In genomic region chr3:88149146-88149515, GRCh38 we compare ENCODE assay signal across 8 cellular contexts. TPM values are rescaled to one million over a fixed set of nuclear protein-coding genes. Genes with fewer than 3 reads are reported as not detected.
A peak's percentile ranks its signal among the peaks of the same experiment; 100 is the strongest.
DNase-seq lines count a peak whose midpoint lies in the region; ATAC-seq and TF ChIP-seq lines count a peak whose summit lies in the region.

No MANE protein-coding gene starts in this region.

- peak overlapping the region; percentile 85 to 97 (median 93) for H3K27ac Mint-ChIP-seq in CD4-positive, CD25-positive, alpha-beta regulatory T cell

- H3K9me3 ChIP-seq in CD4-positive, CD25-positive, alpha-beta regulatory T cell (ENCODE audit: control insufficient read depth in 2 of 2, low read length in 2 of 2): no peaks in the 10 kb centered on the region
- no peaks in the 10 kb centered on the region for H3K9me3 ChIP-seq in OCI-LY1 (ENCODE audit: low read length)
- no peaks in the 10 kb centered on the region for H3K9me3 ChIP-seq in left lung
- H3K9me3 ChIP-seq in subcutaneous abdominal adipose tissue (ENCODE audit: control insufficient read depth in 5 of 5, low read length in 5 of 5): no peaks in the 10 kb centered on the region

- H3K9ac ChIP-seq in OCI-LY1 (ENCODE audit: low read length) (peak overlapping the region; percentile 80), subcutaneous abdominal adipose tissue (ENCODE audit: low read length in 5 of 5) (peak overlapping the region; percentile 87 to 100 (median 91))

- H3K27me3 Mint-ChIP-seq in CD4-positive, CD25-positive, alpha-beta regulatory T cell: no peaks in the 10 kb centered on the region

- H3K36me3 ChIP-seq in CD4-positive, CD25-positive, alpha-beta regulatory T cell (ENCODE audit: control insufficient read depth, insufficient read depth, low read length): peaks cover 9% of the 10 kb centered on the region
- H3K36me3 ChIP-seq in OCI-LY1 (ENCODE audit: insufficient read depth, low read length): peaks cover 10% of the 10 kb centered on the region
- peaks cover 2% of the 10 kb centered on the region for H3K36me3 ChIP-seq in brain microvascular endothelial cell (replicated peaks)
- H3K36me3 ChIP-seq in left lung: peaks cover 0 to 10% of the 10 kb centered on the region in 2 donors
- H3K36me3 ChIP-seq in subcutaneous abdominal adipose tissue (ENCODE audit: control insufficient read depth in 5 of 5, insufficient read depth in 5 of 5, low read length in 5 of 5): peaks cover 0 to 10% (median 4%) of the 10 kb centered on the region in 5 donors

- peak overlapping the region; percentile 86 for H3K27ac ChIP-seq in CD4-positive, CD25-positive, alpha-beta regulatory T cell (ENCODE audit: insufficient read depth, low read length, poor library complexity, severe bottlenecking)
- H3K27ac ChIP-seq in OCI-LY1 (ENCODE audit: low read depth, low read length, poor library complexity, severe bottlenecking) (peak overlapping the region; percentile 79), brain microvascular endothelial cell (peak overlapping the region; percentile 80), left lung (peak overlapping the region; percentile 91 to 98), subcutaneous abdominal adipose tissue (ENCODE audit: low read depth, low read length) (peak overlapping the region; percentile 94)

- peak in 1 of 2 donors; percentile 4 for ATAC-seq in CD4-positive, CD25-positive, alpha-beta regulatory T cell (ENCODE audit: low read depth in 2 of 2)
- ATAC-seq in GM19023 (IDR thresholded peaks at IDR 0.05; ENCODE audit: unreplicated experiment) (peak; percentile 5), HG03139 (IDR thresholded peaks at IDR 0.05; ENCODE audit: unreplicated experiment) (peak; percentile 17), left lung (peak; percentile 6)

- peaks cover 43% of the 10 kb centered on the region for H3K79me2 ChIP-seq in OCI-LY1 (ENCODE audit: insufficient read depth, low read length)

- intact Hi-C loops in left lung (cut with DNase I): no loop called here

- H3K4me1 Mint-ChIP-seq in CD4-positive, CD25-positive, alpha-beta regulatory T cell: peaks cover 12 to 53% (median 34%) of the 10 kb centered on the region in 4 donors

- peak overlapping the region; percentile 79 for H3K4me2 ChIP-seq in OCI-LY1 (ENCODE audit: low read length)

- H3K4me3 Mint-ChIP-seq in CD4-positive, CD25-positive, alpha-beta regulatory T cell: peak overlapping the region; percentile 95 to 100 (median 98)

- no peaks in the 10 kb centered on the region for H3K27me3 ChIP-seq in CD4-positive, CD25-positive, alpha-beta regulatory T cell (ENCODE audit: control insufficient read depth, insufficient read depth, low read length)
- H3K27me3 ChIP-seq in OCI-LY1 (ENCODE audit: insufficient read depth, low read length): no peaks in the 10 kb centered on the region
- H3K27me3 ChIP-seq in brain microvascular endothelial cell (replicated peaks): no peaks in the 10 kb centered on the region
- no peaks in the 10 kb centered on the region for H3K27me3 ChIP-seq in left lung
- H3K27me3 ChIP-seq in subcutaneous abdominal adipose tissue (ENCODE audit: control insufficient read depth in 5 of 5, insufficient read depth in 4 of 5, low read length in 5 of 5): no peaks in the 10 kb centered on the region

- H2AFZ ChIP-seq in OCI-LY1 (ENCODE audit: low read length): no peak overlapping the region

- H4K20me1 ChIP-seq in OCI-LY1 (ENCODE audit: insufficient read depth, low read length): no peaks in the 10 kb centered on the region

- no peak for DNase-seq in CD4-positive, CD25-positive, alpha-beta regulatory T cell
- DNase-seq in brain microvascular endothelial cell: no peak
- DNase-seq in left lung: no peak
- DNase-seq in activated CD8-positive, alpha-beta memory T cell treated with anti-CD3 and anti-CD28 coated beads, Interleukin-2, amount 50 U/mL, for 48 hours: no peak

- no peaks in the 10 kb centered on the region for H3F3A ChIP-seq in OCI-LY1 (ENCODE audit: insufficient read depth, low read length)

- in situ Hi-C loops in brain microvascular endothelial cell (cut with HindIII; ENCODE audit: low pct_ligation_motif_present, low sequenced_read_pairs): no loop called here

- H3K4me1 ChIP-seq in CD4-positive, CD25-positive, alpha-beta regulatory T cell (ENCODE audit: control insufficient read depth, insufficient read depth, low read length, poor library complexity, severe bottlenecking): peaks cover 32% of the 10 kb centered on the region
- H3K4me1 ChIP-seq in OCI-LY1 (ENCODE audit: insufficient read depth, low read length, severe bottlenecking) (peaks cover 41% of the 10 kb centered on the region), left lung (peaks cover 14 to 46% of the 10 kb centered on the region in 2 donors), subcutaneous abdominal adipose tissue (ENCODE audit: control insufficient read depth in 5 of 5, insufficient read depth in 5 of 5, low read length in 5 of 5) (peaks cover 0 to 28% (median 23%) of the 10 kb centered on the region in 5 donors)

- H3K36me3 Mint-ChIP-seq in CD4-positive, CD25-positive, alpha-beta regulatory T cell: peaks cover 8% of the 10 kb centered on the region

- peak overlapping the region; percentile 97 for H3K4me3 ChIP-seq in CD4-positive, CD25-positive, alpha-beta regulatory T cell (ENCODE audit: low read depth, low read length)
- peak overlapping the region; percentile 74 for H3K4me3 ChIP-seq in OCI-LY1 (ENCODE audit: low read depth, low read length, poor library complexity, severe bottlenecking)
- peak overlapping the region; percentile 96 for H3K4me3 ChIP-seq in brain microvascular endothelial cell (ENCODE audit: low read depth, low read length)
- H3K4me3 ChIP-seq in left lung: peak overlapping the region; percentile 82 to 93
- H3K4me3 ChIP-seq in subcutaneous abdominal adipose tissue (ENCODE audit: low read depth in 1 of 5, low read length in 5 of 5): peak overlapping the region; percentile 85 to 100 (median 99)

- H3K9me3 Mint-ChIP-seq in CD4-positive, CD25-positive, alpha-beta regulatory T cell: no peaks in the 10 kb centered on the region

- H3K9me2 ChIP-seq in OCI-LY1 (ENCODE audit: low read depth, low read length): no peaks in the 10 kb centered on the region

- TF ChIP-seq CTCF in OCI-LY1 (IDR thresholded peaks at IDR 0.05; ENCODE audit: low read length) (no peak), brain microvascular endothelial cell (IDR thresholded peaks at IDR 0.05; ENCODE audit: low read depth, low read length, missing control alignments) (no peak), left lung (IDR thresholded peaks at IDR 0.05) (no peak)

RNA-seq across cellular contexts. Expression of gene C3orf38, which starts 0.6 kb away (rescaled TPM):
- total RNA-seq in CD4-positive, CD25-positive, alpha-beta regulatory T cell: 46.9 TPM
- polyA plus RNA-seq in CD4-positive, CD25-positive, alpha-beta regulatory T cell: 10 to 100 TPM; 20.0 to 25.4 (median 23.5) TPM
- 10 to 100 TPM; 17.6 to 22.3 TPM for total RNA-seq in left lung
